Comparison of ENCODE assay signal across 24 cellular contexts in genomic region chr14:44745371-44745770, GRCh38.
"Had no signal": no experiment of that assay in that cellular context is flagged by ENCODE, and none has a peak within 500 bp of the region (broad histone marks: within the 10 kb centered on the region; RNA-seq: fewer than 3 reads in every experiment).

No MANE protein-coding gene starts in this region.

- H3K27ac ChIP-seq: colonic mucosa, epithelial cell of prostate, esophagus squamous epithelium, gastrocnemius medialis, heart right ventricle, left lung, lower lobe of right lung had no signal

- H3K4me1 ChIP-seq: colonic mucosa, esophagus squamous epithelium, gastrocnemius medialis, heart right ventricle, left lung, lower lobe of right lung had no signal

- H3K4me3 Mint-ChIP-seq: dendritic cell treated with granulocyte-macrophage colony-stimulating factor and Interleukin-4, amounts not matched to agents 40 ng/mL and 50 ng/mL, for 4 days; effector memory CD8-positive, alpha-beta T cell; endodermal cell; mesothelial cell of epicardium had no signal

- H3K27me3 ChIP-seq: colonic mucosa, esophagus squamous epithelium, gastrocnemius medialis, heart right ventricle, left lung had no signal

- DNase-seq: colonic mucosa; cortex of kidney; effector CD8-positive, alpha-beta T cell; effector memory CD8-positive, alpha-beta T cell; endodermal cell; erythroblast; esophagus squamous epithelium; foreskin fibroblast; foreskin melanocyte; gastrocnemius medialis; glutamatergic neuron; head of caudate nucleus; heart right ventricle; hippocampal formation; left cardiac atrium; left lung; left ventricle myocardium superior; lower lobe of right lung; mesenchymal stem cell; mucosa of descending colon had no signal

- H3K9me3 ChIP-seq: colonic mucosa, gastrocnemius medialis, left lung, lower lobe of right lung, mucosa of descending colon had no signal

- H3K4me3 ChIP-seq: colonic mucosa, esophagus squamous epithelium, gastrocnemius medialis, heart right ventricle, left lung, lower lobe of right lung, mucosa of descending colon had no signal

- H3K9me3 Mint-ChIP-seq: effector memory CD8-positive, alpha-beta T cell had no signal

- H3K27ac Mint-ChIP-seq: dendritic cell treated with granulocyte-macrophage colony-stimulating factor and Interleukin-4, amounts not matched to agents 40 ng/mL and 50 ng/mL, for 4 days; effector memory CD8-positive, alpha-beta T cell; endodermal cell; mesothelial cell of epicardium had no signal

- ATAC-seq: effector memory CD8-positive, alpha-beta T cell; esophagus mucosa; gastrocnemius medialis; heart right ventricle; left cardiac atrium; left lung; left ventricle myocardium superior; lower lobe of right lung; mucosa of descending colon had no signal

- H3K36me3 ChIP-seq: colonic mucosa, esophagus squamous epithelium, gastrocnemius medialis, heart right ventricle, left lung, lower lobe of right lung had no signal
